1 cellular context compared by ENCODE assay signal in the genomic region with DNA sequence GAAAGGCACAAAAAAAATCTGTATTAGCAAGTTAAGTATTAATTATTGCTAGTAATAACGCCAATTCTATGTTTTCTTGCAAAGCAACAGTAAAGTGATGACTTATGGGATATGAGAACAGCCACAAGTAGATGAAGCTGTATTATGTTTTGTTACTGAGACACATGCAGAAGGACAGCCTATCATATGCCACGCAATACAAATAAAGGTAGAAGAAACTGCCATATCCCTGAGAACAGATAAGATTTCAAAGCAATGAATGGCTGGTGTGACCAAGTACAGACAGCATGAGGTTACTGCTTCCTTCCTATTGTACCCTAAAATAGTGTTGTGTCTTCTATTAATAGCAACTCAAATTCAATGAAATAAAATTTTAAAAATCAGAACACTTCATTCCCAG.
TF ChIP-seq lines count a peak whose summit lies in the region.

No MANE protein-coding gene starts in this region.

TF ChIP-seq in HEK293, 187 proteins besides CTCF, POLR2A, EP300 and RAD21 (continued from another document):
- TF ChIP-seq, protein P1, sequence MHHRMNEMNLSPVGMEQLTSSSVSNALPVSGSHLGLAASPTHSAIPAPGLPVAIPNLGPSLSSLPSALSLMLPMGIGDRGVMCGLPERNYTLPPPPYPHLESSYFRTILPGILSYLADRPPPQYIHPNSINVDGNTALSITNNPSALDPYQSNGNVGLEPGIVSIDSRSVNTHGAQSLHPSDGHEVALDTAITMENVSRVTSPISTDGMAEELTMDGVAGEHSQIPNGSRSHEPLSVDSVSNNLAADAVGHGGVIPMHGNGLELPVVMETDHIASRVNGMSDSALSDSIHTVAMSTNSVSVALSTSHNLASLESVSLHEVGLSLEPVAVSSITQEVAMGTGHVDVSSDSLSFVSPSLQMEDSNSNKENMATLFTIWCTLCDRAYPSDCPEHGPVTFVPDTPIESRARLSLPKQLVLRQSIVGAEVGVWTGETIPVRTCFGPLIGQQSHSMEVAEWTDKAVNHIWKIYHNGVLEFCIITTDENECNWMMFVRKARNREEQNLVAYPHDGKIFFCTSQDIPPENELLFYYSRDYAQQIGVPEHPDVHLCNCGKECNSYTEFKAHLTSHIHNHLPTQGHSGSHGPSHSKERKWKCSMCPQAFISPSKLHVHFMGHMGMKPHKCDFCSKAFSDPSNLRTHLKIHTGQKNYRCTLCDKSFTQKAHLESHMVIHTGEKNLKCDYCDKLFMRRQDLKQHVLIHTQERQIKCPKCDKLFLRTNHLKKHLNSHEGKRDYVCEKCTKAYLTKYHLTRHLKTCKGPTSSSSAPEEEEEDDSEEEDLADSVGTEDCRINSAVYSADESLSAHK (tag by site-specific recombination; IDR thresholded peaks at IDR 0.05), result peak; percentile 55; the same call in 1 of the 2 replicates
- no peak for TF ChIP-seq ZNF146 (tag by site-specific recombination; IDR thresholded peaks at IDR 0.05)
